19 cellular contexts compared by ENCODE assay signal in the genomic region with DNA sequence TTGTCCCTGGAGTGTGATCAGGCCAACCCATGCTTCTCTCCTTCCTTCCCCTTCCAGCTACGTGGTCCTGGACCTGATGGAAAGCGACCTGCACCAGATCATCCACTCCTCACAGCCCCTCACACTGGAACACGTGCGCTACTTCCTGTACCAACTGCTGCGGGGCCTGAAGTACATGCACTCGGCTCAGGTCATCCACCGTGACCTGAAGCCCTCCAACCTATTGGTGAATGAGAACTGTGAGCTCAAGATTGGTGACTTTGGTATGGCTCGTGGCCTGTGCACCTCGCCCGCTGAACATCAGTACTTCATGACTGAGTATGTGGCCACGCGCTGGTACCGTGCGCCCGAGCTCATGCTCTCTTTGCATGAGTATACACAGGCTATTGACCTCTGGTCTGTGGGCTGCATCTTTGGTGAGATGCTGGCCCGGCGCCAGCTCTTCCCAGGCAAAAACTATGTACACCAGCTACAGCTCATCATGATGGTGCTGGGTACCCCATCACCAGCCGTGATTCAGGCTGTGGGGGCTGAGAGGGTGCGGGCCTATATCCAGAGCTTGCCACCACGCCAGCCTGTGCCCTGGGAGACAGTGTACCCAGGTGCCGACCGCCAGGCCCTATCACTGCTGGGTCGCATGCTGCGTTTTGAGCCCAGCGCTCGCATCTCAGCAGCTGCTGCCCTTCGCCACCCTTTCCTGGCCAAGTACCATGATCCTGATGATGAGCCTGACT. TPM values are rescaled to one million over a fixed set of nuclear protein-coding genes. Genes with fewer than 3 reads are reported as not detected.
DNase-seq lines count a peak whose midpoint lies in the region; ATAC-seq, FAIRE-seq and TF ChIP-seq lines count a peak whose summit lies in the region.
"Had no signal": no experiment of that assay in that cellular context is flagged by ENCODE, and none has a peak within 500 bp of the region (broad histone marks: within the 10 kb centered on the region; RNA-seq: fewer than 3 reads in every experiment).

No MANE protein-coding gene starts in this region.

- H2BK15ac ChIP-seq in H1 (ENCODE audit: low read length): no peak overlapping the region

- no peak for FAIRE-seq in H1 (lab: Jason Lieb, UNC)
- FAIRE-seq: endometrium had no signal

- H3K4ac ChIP-seq in H1 (replicated peaks; ENCODE audit: insufficient read length, low read depth, low read length): no peak overlapping the region

- no peak overlapping the region for H4K8ac ChIP-seq in H1 (ENCODE audit: extremely low read depth, insufficient read depth, low read length)

- H2BK20ac ChIP-seq in H1 (ENCODE audit: low read length): no peak overlapping the region

- peaks cover 47% of the 10 kb centered on the region for H3K36me3 ChIP-seq in left ventricle myocardium inferior
- H3K36me3 ChIP-seq in H1 (ENCODE audit: control insufficient read depth in 2 of 4, insufficient read depth in 4 of 4, low read length in 3 of 4): peaks cover 33 to 61% (median 40%) of the 10 kb centered on the region in 4 experiments
- H3K36me3 ChIP-seq in vagina: peaks cover 0 to 42% of the 10 kb centered on the region in 2 donors

- H3K9me3 ChIP-seq in left ventricle myocardium inferior (replicated peaks): no peaks in the 10 kb centered on the region
- H3K9me3 ChIP-seq in H1 (ENCODE audit: insufficient read depth in 2 of 2, low read depth in 1 of 2, low read length in 1 of 2): no peaks in the 10 kb centered on the region
- H3K9me3 ChIP-seq in vagina: no peaks in the 10 kb centered on the region

- H2BK120ac ChIP-seq in H1 (replicated peaks; ENCODE audit: low read depth, low read length): no peak overlapping the region

- H3K56ac ChIP-seq in H1 (replicated peaks; ENCODE audit: insufficient read length, low read depth, low read length): no peak overlapping the region

- TF ChIP-seq POLR2A in H1 (IDR thresholded peaks at IDR 0.05; ENCODE audit: control extremely low read depth in 1 of 2, low read depth in 2 of 2, low read length in 2 of 2) (no peak), vagina (IDR thresholded peaks at IDR 0.05) (no peak)

- no peak overlapping the region for H4K5ac ChIP-seq in H1 (ENCODE audit: insufficient read length, low read depth, low read length)

- H3K4me3 ChIP-seq in left ventricle myocardium inferior (no peak overlapping the region), H1 (ENCODE audit: extremely low read depth in 1 of 4, insufficient read depth in 2 of 4, low read depth in 3 of 4, low read length in 4 of 4) (no peak overlapping the region), vagina (no peak overlapping the region)

- H3K27ac ChIP-seq in left ventricle myocardium inferior (replicated peaks) (no peak overlapping the region), H1 (ENCODE audit: low read depth, low read length) (peak overlapping the region; percentile 33; the same call in 1 of the 2 replicates), vagina (peak overlapping the region; percentile 65)

- H3K18ac ChIP-seq in H1 (ENCODE audit: extremely low read depth, low read length): no peak overlapping the region

- H3K9me3 Mint-ChIP-seq in nephron progenitor cell: no peaks in the 10 kb centered on the region

- H4K91ac ChIP-seq in H1 (replicated peaks; ENCODE audit: insufficient read length, low read length): no peak overlapping the region

- no peak overlapping the region for H2BK5ac ChIP-seq in H1 (ENCODE audit: low read depth, low read length)

- TF ChIP-seq CTCF in left ventricle myocardium inferior (IDR thresholded peaks at IDR 0.05; ENCODE audit: borderline replicate concordance) (no peak), H1 (IDR thresholded peaks at IDR 0.05; ENCODE audit: control extremely low read depth in 1 of 3, insufficient read depth in 1 of 3, low read depth in 1 of 3, low read length in 3 of 3) (no peak), nephron progenitor cell (IDR thresholded peaks at IDR 0.05) (no peak), vagina (IDR thresholded peaks at IDR 0.05) (no peak)

- H3K27ac Mint-ChIP-seq in nephron progenitor cell: no peak overlapping the region

- 97% methylated on average over 27 of the region's 27 CpGs; no CpG with 5 or more reads in 1 of the 2 experiments for whole genome bisulfite sequencing in H1 (ENCODE audit: extremely low coverage in 1 of 2, insufficient coverage in 1 of 2, insufficient read length in 1 of 2, insufficient replicate concordance in 2 of 2, low coverage in 1 of 2, low lambda C conversion rate in 2 of 2, missing lambda C conversion rate in 1 of 2), 2 experiments

- no peak overlapping the region for H2BK12ac ChIP-seq in H1 (ENCODE audit: low read depth, low read length)

- peaks cover 0 to 30% of the 10 kb centered on the region in 2 experiments; a peak in 2 of 4 replicates for H3K79me2 ChIP-seq in H1 (ENCODE audit: control insufficient read depth in 1 of 2, insufficient read depth in 2 of 2, low read length in 2 of 2)

- H2AFZ ChIP-seq in H1 (ENCODE audit: low read length): no peak overlapping the region

- peak; percentile 59 for DNase-seq in cardiac septum (ENCODE audit: low spot score)
- no peak for DNase-seq in left ventricle myocardium inferior
- no peak for DNase-seq in H1 (ENCODE audit: low read depth in 1 of 2, low spot score in 2 of 2)
- no peak for DNase-seq in nephron progenitor cell
- no peak for DNase-seq in vagina (ENCODE audit: extremely low spot score in 2 of 2)
- no peak for DNase-seq in AG20443 (ENCODE audit: low spot score)
- DNase-seq: activated CD4-positive, alpha-beta T cell treated with anti-CD3 and anti-CD28 coated beads, Interleukin-2, amount 50 U/mL, for 48 hours; amniotic stem cell; COR-L47; NCI-H1436 treated with DMSO at 0.1 percent for 48 hours; NK-92 treated with Interleukin-12 subunit alpha and Interleukin-12 subunit beta, amount 100 ng/mL, for 24 hours; RPMI8226; stimulated activated CD4-positive, alpha-beta T cell treated with anti-CD3 and anti-CD28 coated beads, Interleukin-15, amount 100 ng/mL, for 24 hours; stimulated activated naive CD4-positive, alpha-beta T cell had no signal

- H3K9ac ChIP-seq in H1 (replicated peaks in 1 of 4; ENCODE audit: extremely low read depth in 1 of 4, low read depth in 3 of 4, low read length in 3 of 4): no peak overlapping the region

- H2AK5ac ChIP-seq in H1 (ENCODE audit: low read depth, low read length): no peak overlapping the region

- TF ChIP-seq RAD21 in H1 (IDR thresholded peaks at IDR 0.05 in 1 of 2, conservative IDR thresholded peaks at IDR 0.05 in 1 of 2; ENCODE audit: low read depth in 2 of 2, low read length in 2 of 2): no peak

- intact Hi-C loops in cardiac septum (cut with DNase I) (no loop called here), left ventricle myocardium inferior (cut with micrococcal nuclease) (no loop called here), vagina (cut with DNase I) (no loop called here)

- CTCF ChIA-PET in H1 (lab: Charles Lee; ENCODE audit: partially characterized antibody): interaction anchor here (1.0 to 2.0 kb wide), 4 partner anchors 15 to 133 kb away, joined by 3 to 7 read pairs (median 4); no protein-coding TSS in a partner anchor

- H3K23ac ChIP-seq in H1 (ENCODE audit: insufficient read length): no peak overlapping the region

- peaks cover 3 to 27% of the 10 kb centered on the region in 2 experiments for H4K20me1 ChIP-seq in H1 (replicated peaks in 1 of 2; ENCODE audit: control insufficient read depth in 1 of 2, insufficient read depth in 2 of 2, low read length in 2 of 2)

- no peak overlapping the region for H3K14ac ChIP-seq in H1 (ENCODE audit: insufficient read length)

- ATAC-seq in HG03039 (IDR thresholded peaks at IDR 0.05; ENCODE audit: unreplicated experiment) (no peak), GM21423 (IDR thresholded peaks at IDR 0.05; ENCODE audit: unreplicated experiment) (no peak)
- ATAC-seq: left lobe of liver had no signal

- H3K4me3 Mint-ChIP-seq in nephron progenitor cell: peak overlapping the region; percentile 18

- no peaks in the 10 kb centered on the region for H3K27me3 ChIP-seq in left ventricle myocardium inferior (ENCODE audit: low read depth)
- no peaks in the 10 kb centered on the region for H3K27me3 ChIP-seq in H1 (replicated peaks in 1 of 4; ENCODE audit: control insufficient read depth in 3 of 4, extremely low read depth in 1 of 4, insufficient read depth in 3 of 4, low read length in 3 of 4)
- H3K27me3 ChIP-seq in vagina: no peaks in the 10 kb centered on the region

- H3K23me2 ChIP-seq in H1 (ENCODE audit: low read depth, low read length): peaks cover 8% of the 10 kb centered on the region; the same call in 1 of the 2 replicates

- TF ChIP-seq EP300 in H1 (IDR thresholded peaks at IDR 0.05; ENCODE audit: borderline replicate concordance in 1 of 2, low read depth in 2 of 2, low read length in 2 of 2): no peak

- H3K4me1 Mint-ChIP-seq in nephron progenitor cell: peaks cover 49% of the 10 kb centered on the region

- POLR2A ChIA-PET in H1 (lab: Charles Lee; ENCODE audit: partially characterized antibody): interaction anchor here (0.6 to 3.8 kb wide), 4 partner anchors 9 to 836 kb away, joined by 4 to 17 read pairs (median 4); no protein-coding TSS in a partner anchor

- peaks cover 56% of the 10 kb centered on the region for H3K4me1 ChIP-seq in left ventricle myocardium inferior
- peaks cover 0 to 9% (median 4%) of the 10 kb centered on the region in 4 experiments for H3K4me1 ChIP-seq in H1 (replicated peaks in 1 of 4; ENCODE audit: control insufficient read depth in 3 of 4, insufficient read depth in 4 of 4, low read length in 3 of 4)
- peaks cover 73% of the 10 kb centered on the region for H3K4me1 ChIP-seq in vagina

- H3K36me3 Mint-ChIP-seq in nephron progenitor cell (ENCODE audit: low read depth): peaks cover 38% of the 10 kb centered on the region

- H3K4me2 ChIP-seq in H1 (ENCODE audit: insufficient read depth in 1 of 2, low read depth in 2 of 2, low read length in 2 of 2): no peak overlapping the region

- H3K79me1 ChIP-seq in H1 (ENCODE audit: low read depth, low read length): peaks cover 13% of the 10 kb centered on the region

- no peaks in the 10 kb centered on the region for H3K27me3 Mint-ChIP-seq in nephron progenitor cell (ENCODE audit: low read depth, poor library complexity)

RNA-seq across cellular contexts. Expression of a gene that starts 2.4 kb away (rescaled TPM):
- 17.5 TPM for total RNA-seq in cardiac septum
- 11.4 TPM for total RNA-seq in left ventricle myocardium inferior
- 28.1 and 33.8 TPM in 2 replicates for total RNA-seq in H1 (2021; fragmentation: NEBNext Ultra II Directional; extraction: Animal tissue kit (Norgen Biotek cat#: 25700))
- 15.2 and 31.3 TPM in 2 replicates for polyA plus RNA-seq in H1 (2011; rRNA removed)
- 14.1 TPM for polyA plus RNA-seq in H1 (2011; cell fraction: cytosol; rRNA removed)
- 49.4 TPM for polyA plus RNA-seq in H1 (2011; cell fraction: nucleus; rRNA removed)
- polyA plus RNA-seq in H1 (2012, experiment 1 of 2): 20.3 to 30.7 TPM (median 27.8 TPM) in 4 replicates
- 32.4 TPM for polyA plus RNA-seq in H1 (2012, experiment 2 of 2)
- polyA plus RNA-seq in H1 (2013, experiment 1 of 2): 23.0 TPM
- polyA plus RNA-seq in H1 (2013, experiment 2 of 2): 21.6 TPM
- 51.2 and 56.3 TPM in 2 replicates for polyA minus RNA-seq in H1 (2011; rRNA and poly(A)+ RNA removed)
- polyA minus RNA-seq in H1 (2011; cell fraction: cytosol; rRNA and poly(A)+ RNA removed): 21.0 TPM
- polyA minus RNA-seq in H1 (2011; cell fraction: nucleus; rRNA and poly(A)+ RNA removed): 57.7 TPM
- total RNA-seq in vagina: 77.3 TPM

RNA-seq across cellular contexts. Expression of a gene that starts 6.3 kb away (rescaled TPM):
- 46.2 TPM for total RNA-seq in cardiac septum
- 65.6 TPM for total RNA-seq in left ventricle myocardium inferior
- 3.6 and 3.8 TPM in 2 replicates for total RNA-seq in H1 (2021; fragmentation: NEBNext Ultra II Directional; extraction: Animal tissue kit (Norgen Biotek cat#: 25700))
- 3.1 and 8.1 TPM in 2 replicates for polyA plus RNA-seq in H1 (2011; rRNA removed)
- 3.4 TPM for polyA plus RNA-seq in H1 (2011; cell fraction: cytosol; rRNA removed)
- 9.6 TPM for polyA plus RNA-seq in H1 (2011; cell fraction: nucleus; rRNA removed)
- 3.4 to 5.8 TPM (median 4.6 TPM) in 4 replicates for polyA plus RNA-seq in H1 (2012, experiment 1 of 2)
- polyA plus RNA-seq in H1 (2012, experiment 2 of 2): 5.5 TPM
- 6.5 TPM for polyA plus RNA-seq in H1 (2013, experiment 1 of 2)
- polyA plus RNA-seq in H1 (2013, experiment 2 of 2): 8.6 TPM
- 1.9 and 4.1 TPM in 2 replicates for polyA minus RNA-seq in H1 (2011; rRNA and poly(A)+ RNA removed)
- polyA minus RNA-seq in H1 (2011; cell fraction: cytosol; rRNA and poly(A)+ RNA removed): 3.8 TPM
- 2.5 TPM for polyA minus RNA-seq in H1 (2011; cell fraction: nucleus; rRNA and poly(A)+ RNA removed)
- total RNA-seq in vagina: 205 TPM
- total RNA-seq: HT1080 had no signal

RNA-seq across cellular contexts. Expression of a gene that starts 18.2 kb away (rescaled TPM):
- total RNA-seq in cardiac septum: 9.7 TPM
- total RNA-seq in left ventricle myocardium inferior: 8.8 TPM
- 24.6 and 25.4 TPM in 2 replicates for total RNA-seq in H1 (2021; fragmentation: NEBNext Ultra II Directional; extraction: Animal tissue kit (Norgen Biotek cat#: 25700))
- polyA plus RNA-seq in H1 (2011; rRNA removed): 65.7 and 74.8 TPM in 2 replicates
- 69.9 TPM for polyA plus RNA-seq in H1 (2011; cell fraction: cytosol; rRNA removed)
- 99.2 TPM for polyA plus RNA-seq in H1 (2011; cell fraction: nucleus; rRNA removed)
- 26.4 to 39.5 TPM (median 32.7 TPM) in 4 replicates for polyA plus RNA-seq in H1 (2012, experiment 1 of 2)
- 41.1 TPM for polyA plus RNA-seq in H1 (2012, experiment 2 of 2)
- polyA plus RNA-seq in H1 (2013, experiment 1 of 2): 27.1 TPM
- 26.2 TPM for polyA plus RNA-seq in H1 (2013, experiment 2 of 2)
- 28.7 and 41.3 TPM in 2 replicates for polyA minus RNA-seq in H1 (2011; rRNA and poly(A)+ RNA removed)
- polyA minus RNA-seq in H1 (2011; cell fraction: cytosol; rRNA and poly(A)+ RNA removed): 35.0 TPM
- polyA minus RNA-seq in H1 (2011; cell fraction: nucleus; rRNA and poly(A)+ RNA removed): 35.7 TPM
- total RNA-seq in vagina: 50.6 TPM

RNA-seq across cellular contexts. Expression of a gene that starts 30.3 kb away (rescaled TPM):
- total RNA-seq in cardiac septum: 2.5 TPM
- 1.6 TPM for total RNA-seq in left ventricle myocardium inferior
- 2.2 and 2.3 TPM in 2 replicates for total RNA-seq in H1 (2021; fragmentation: NEBNext Ultra II Directional; extraction: Animal tissue kit (Norgen Biotek cat#: 25700))
- 1.1 and 1.7 TPM in 2 replicates for polyA plus RNA-seq in H1 (2011; rRNA removed)
- 1.7 TPM for polyA plus RNA-seq in H1 (2011; cell fraction: cytosol; rRNA removed)
- 8.6 TPM for polyA plus RNA-seq in H1 (2011; cell fraction: nucleus; rRNA removed)
- 1.4 to 3.8 TPM (median 2.5 TPM) in 4 replicates for polyA plus RNA-seq in H1 (2012, experiment 1 of 2)
- 0.79 TPM for polyA plus RNA-seq in H1 (2012, experiment 2 of 2)
- 0.85 TPM for polyA plus RNA-seq in H1 (2013, experiment 1 of 2)
- polyA plus RNA-seq in H1 (2013, experiment 2 of 2): 0.90 TPM
- 0.68 and 0.98 TPM in 2 replicates for polyA minus RNA-seq in H1 (2011; rRNA and poly(A)+ RNA removed)
- 4.6 TPM for polyA minus RNA-seq in H1 (2011; cell fraction: cytosol; rRNA and poly(A)+ RNA removed)
- polyA minus RNA-seq in H1 (2011; cell fraction: nucleus; rRNA and poly(A)+ RNA removed): 1.6 TPM
- total RNA-seq in vagina: 1.5 TPM
- total RNA-seq: HT1080 had no signal
